In genomic region chr6:69974193-69974592, GRCh38 we compare ENCODE assay signal across 14 cellular contexts.
DNase-seq lines count a peak whose midpoint lies in the region; ATAC-seq, FAIRE-seq and TF ChIP-seq lines count a peak whose summit lies in the region.
"Had no signal": no experiment of that assay in that cellular context is flagged by ENCODE, and none has a peak within 500 bp of the region (broad histone marks: within the 10 kb centered on the region; RNA-seq: fewer than 3 reads in every experiment).

No MANE protein-coding gene starts in this region.

- no peak for FAIRE-seq in astrocyte (lab: Jason Lieb, UNC)

- intact Hi-C loops in PC-9 (cut with micrococcal nuclease; ENCODE audit: unreplicated experiment), result no loop called here

- H3K27me3 ChIP-seq in astrocyte (ENCODE audit: insufficient read depth, low read length), result no peaks in the 10 kb centered on the region
- no peaks in the 10 kb centered on the region for H3K27me3 ChIP-seq in PC-9 (ENCODE audit: insufficient read depth, low read depth)
- H3K27me3 ChIP-seq: tibial artery had no signal

- no peaks in the 10 kb centered on the region for H3F3A ChIP-seq in PC-9 (ENCODE audit: insufficient read depth, low read depth)

- H2AFZ ChIP-seq in astrocyte (ENCODE audit: low read depth, low read length) (no peak overlapping the region), PC-9 (no peak overlapping the region)

- H4K20me1 ChIP-seq in astrocyte (ENCODE audit: insufficient read depth, low read length) (no peaks in the 10 kb centered on the region), PC-9 (ENCODE audit: insufficient read depth) (no peaks in the 10 kb centered on the region)

- no peaks in the 10 kb centered on the region for H3K9me2 ChIP-seq in PC-9 (ENCODE audit: insufficient read depth)

- no peak overlapping the region for H3K27ac ChIP-seq in astrocyte (ENCODE audit: low read depth, low read length)
- no peak overlapping the region for H3K27ac ChIP-seq in PC-9
- H3K27ac ChIP-seq: prostate gland, tibial artery had no signal

- no peak overlapping the region for H3K4me2 ChIP-seq in astrocyte (ENCODE audit: low read length)
- H3K4me2 ChIP-seq in PC-9, result no peak overlapping the region

- H3K36me3 ChIP-seq in astrocyte (ENCODE audit: insufficient read depth, low read length), result no peaks in the 10 kb centered on the region
- no peaks in the 10 kb centered on the region for H3K36me3 ChIP-seq in PC-9 (ENCODE audit: low read depth)
- H3K36me3 ChIP-seq: prostate gland, tibial artery had no signal

- TF ChIP-seq CTCF in astrocyte (IDR thresholded peaks at IDR 0.05; ENCODE audit: insufficient read depth, low read depth, low read length) (no peak), PC-9 (conservative IDR thresholded peaks at IDR 0.05) (no peak)

- H3K4me1 ChIP-seq in astrocyte (ENCODE audit: insufficient read depth, low read length) (no peaks in the 10 kb centered on the region), PC-9 (replicated peaks; ENCODE audit: insufficient read depth) (no peaks in the 10 kb centered on the region)
- H3K4me1 ChIP-seq: prostate gland, tibial artery had no signal

- H3K4me1 Mint-ChIP-seq in astrocyte (ENCODE audit: low read depth, unreplicated experiment), result peaks cover 9% of the 10 kb centered on the region
- H3K4me1 Mint-ChIP-seq: activated CD4-positive, alpha-beta T cell treated with anti-CD3 and anti-CD28 coated beads, Interleukin-2, amount 10 ng/mL, durations not matched to agents 7 days and 5 days had no signal

- POLR2A ChIA-PET in PC-9 (lab: Charles Lee; ENCODE audit: unreplicated experiment), result no interaction called here

- H3K4me3 ChIP-seq in astrocyte (ENCODE audit: insufficient read depth, low read depth, low read length), result no peak overlapping the region
- H3K4me3 ChIP-seq in PC-9, result no peak overlapping the region
- H3K4me3 ChIP-seq: prostate gland, tibial artery had no signal

- H3K27ac Mint-ChIP-seq in astrocyte (ENCODE audit: unreplicated experiment), result peak overlapping the region; percentile 41
- H3K27ac Mint-ChIP-seq: activated CD4-positive, alpha-beta T cell treated with anti-CD3 and anti-CD28 coated beads, Interleukin-2, amount 10 ng/mL, durations not matched to agents 7 days and 5 days; activated naive CD4-positive, alpha-beta T cell treated with anti-CD3 and anti-CD28 coated beads, Interleukin-2, amount 50 U/mL, for 72 hours; CD8-positive, alpha-beta T cell had no signal

- H3K9me3 Mint-ChIP-seq in astrocyte (ENCODE audit: unreplicated experiment), result no peaks in the 10 kb centered on the region
- H3K9me3 Mint-ChIP-seq: activated CD4-positive, alpha-beta T cell treated with anti-CD3 and anti-CD28 coated beads, Interleukin-2, amount 10 ng/mL, durations not matched to agents 7 days and 5 days; activated naive CD4-positive, alpha-beta T cell treated with anti-CD3 and anti-CD28 coated beads, Interleukin-2, amount 50 U/mL, for 72 hours; CD8-positive, alpha-beta T cell had no signal

- no peak overlapping the region for H3K9ac ChIP-seq in astrocyte (ENCODE audit: low read length)

- DNase-seq in ELR (ENCODE audit: low read depth), result peak; percentile 29
- DNase-seq in NCI-H345 (lab: John Stamatoyannopoulos, UW), result peak; percentile 69
- DNase-seq in astrocyte (ENCODE audit: low read depth), result peak; percentile 19
- DNase-seq in kidney tubule cell (ENCODE audit: low spot score), result peak; percentile 79
- DNase-seq in PC-9, result no peak
- no peak for DNase-seq in NCI-H2081 treated with DMSO at 0.1 percent for 48 hours (lab: John Stamatoyannopoulos, UW)
- DNase-seq: activated CD4-positive, alpha-beta T cell treated with anti-CD3 and anti-CD28 coated beads, Interleukin-2, amount 10 ng/mL, durations not matched to agents 7 days and 5 days; CD8-positive, alpha-beta T cell; left colon; tibial artery had no signal

- H3K4me3 Mint-ChIP-seq in astrocyte (ENCODE audit: unreplicated experiment), result no peak overlapping the region
- H3K4me3 Mint-ChIP-seq: activated CD4-positive, alpha-beta T cell treated with anti-CD3 and anti-CD28 coated beads, Interleukin-2, amount 10 ng/mL, durations not matched to agents 7 days and 5 days; CD8-positive, alpha-beta T cell had no signal

- no peaks in the 10 kb centered on the region for H3K36me3 Mint-ChIP-seq in astrocyte (ENCODE audit: low read depth, unreplicated experiment)
- H3K36me3 Mint-ChIP-seq: activated naive CD4-positive, alpha-beta T cell treated with anti-CD3 and anti-CD28 coated beads, Interleukin-2, amount 50 U/mL, for 72 hours; CD8-positive, alpha-beta T cell had no signal

- no TSS peak for BruUV-seq in PC-9 (replicated peaks; lab: Mats Ljungman, UMichigan)

- no peaks in the 10 kb centered on the region for H3K9me3 ChIP-seq in astrocyte (ENCODE audit: insufficient read depth, low read depth, low read length)
- no peaks in the 10 kb centered on the region for H3K9me3 ChIP-seq in PC-9 (ENCODE audit: insufficient read depth, low read depth)
- H3K9me3 ChIP-seq: prostate gland, tibial artery had no signal

- ATAC-seq in HG03139 (IDR thresholded peaks at IDR 0.05; ENCODE audit: unreplicated experiment), result no peak
- ATAC-seq in HG03135 (IDR thresholded peaks at IDR 0.05; ENCODE audit: unreplicated experiment), result no peak
- ATAC-seq: activated naive CD4-positive, alpha-beta T cell treated with anti-CD3 and anti-CD28 coated beads, Interleukin-2, amount 50 U/mL, for 72 hours; CD8-positive, alpha-beta T cell; left colon had no signal

- H3K79me2 ChIP-seq in astrocyte (ENCODE audit: insufficient read depth, low read length), result no peaks in the 10 kb centered on the region
- H3K79me2 ChIP-seq in PC-9 (ENCODE audit: low read depth), result no peaks in the 10 kb centered on the region

- no peaks in the 10 kb centered on the region for H3K27me3 Mint-ChIP-seq in astrocyte (ENCODE audit: low read depth, unreplicated experiment)
- H3K27me3 Mint-ChIP-seq: activated CD4-positive, alpha-beta T cell treated with anti-CD3 and anti-CD28 coated beads, Interleukin-2, amount 10 ng/mL, durations not matched to agents 7 days and 5 days had no signal

- CTCF ChIA-PET in PC-9 (lab: Charles Lee), result no interaction called here

Comparison
In these comparisons a context has a peak if more than half of its experiments do, and no peak if none do; other contexts are left out.
1. DNase-seq: peak in ELR (single experiment), NCI-H345 (single experiment), astrocyte (single experiment) and kidney tubule cell (single experiment); none in PC-9 (0 of 2) and NCI-H2081 treated with DMSO at 0.1 percent for 48 hours (single experiment).